12 cellular contexts compared by ENCODE assay signal in the genomic region with DNA sequence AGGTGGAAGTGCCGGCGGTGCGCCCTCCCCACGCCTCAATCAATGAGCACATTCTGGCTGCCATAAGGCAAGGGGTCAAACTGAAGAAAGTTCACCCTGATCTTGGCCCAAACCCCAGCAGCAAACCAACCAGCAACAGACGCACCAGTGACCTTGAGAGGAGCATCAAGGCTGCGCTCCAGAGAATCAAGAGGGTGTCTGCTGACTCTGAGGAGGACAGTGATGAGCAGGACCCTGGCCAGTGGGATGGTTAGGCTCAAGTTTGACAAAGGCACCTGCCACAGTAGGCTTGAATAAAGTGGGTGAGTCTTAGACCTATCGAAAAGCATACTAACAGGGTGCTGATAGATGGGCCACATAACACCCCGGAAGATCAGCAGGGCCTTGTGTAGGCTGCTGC. TPM values are rescaled to one million over a fixed set of nuclear protein-coding genes. Genes with fewer than 3 reads are reported as not detected.
DNase-seq lines count a peak whose midpoint lies in the region; ATAC-seq and TF ChIP-seq lines count a peak whose summit lies in the region.
"Had no signal": no experiment of that assay in that cellular context is flagged by ENCODE, and none has a peak within 500 bp of the region (broad histone marks: within the 10 kb centered on the region; RNA-seq: fewer than 3 reads in every experiment).

No MANE protein-coding gene starts in this region.

- no peaks in the 10 kb centered on the region for H3K9me3 ChIP-seq in esophagus squamous epithelium
- H3K9me3 ChIP-seq in OCI-LY7 (ENCODE audit: low read length), result no peaks in the 10 kb centered on the region

- H3K27me3 Mint-ChIP-seq in activated CD8-positive, alpha-beta memory T cell treated with anti-CD3 and anti-CD28 coated beads, Interleukin-2, amount 10 ng/mL, durations not matched to agents 7 days and 5 days, result no peaks in the 10 kb centered on the region
- H3K27me3 Mint-ChIP-seq in activated B cell treated with CpG ODN at 0.5 μM for 24 hours, result no peaks in the 10 kb centered on the region
- no peaks in the 10 kb centered on the region for H3K27me3 Mint-ChIP-seq in stimulated activated memory B cell treated with anti-CD40 and anti-IgM and Interleukin-4, amounts not matched to agents 10 μg/mL and 1 μg/mL and 100 μg/mL, for 72 hours

- CTCF ChIA-PET in activated CD8-positive, alpha-beta memory T cell treated with anti-CD3 and anti-CD28 coated beads, Interleukin-2, amount 10 ng/mL, durations not matched to agents 7 days and 5 days (lab: Charles Lee), result interaction anchor here (0.7 to 2.2 kb wide), 9 partner anchors 9 to 177 kb away, joined by 3 to 9 read pairs (median 3); a partner anchor contains a TSS
- CTCF ChIA-PET in activated B cell treated with CpG ODN at 0.5 μM for 24 hours (lab: Charles Lee) (interaction anchor here (0.8 to 1.6 kb wide), 6 partner anchors 13 to 169 kb away, joined by 3 to 7 read pairs (median 3); no protein-coding TSS in a partner anchor), OCI-LY7 (lab: Charles Lee; ENCODE audit: unreplicated experiment) (interaction anchor here (0.7 kb wide), 1 partner anchor 91 kb away, joined by 3 read pairs; no protein-coding TSS in a partner anchor)

- peak overlapping the region; percentile 86 for H3K27ac Mint-ChIP-seq in activated CD8-positive, alpha-beta memory T cell treated with anti-CD3 and anti-CD28 coated beads, Interleukin-2, amount 10 ng/mL, durations not matched to agents 7 days and 5 days
- peak overlapping the region; percentile 86 for H3K27ac Mint-ChIP-seq in activated B cell treated with CpG ODN at 0.5 μM for 24 hours
- H3K27ac Mint-ChIP-seq in stimulated activated memory B cell treated with anti-CD40 and anti-IgM and Interleukin-4, amounts not matched to agents 10 μg/mL and 1 μg/mL and 100 μg/mL, for 72 hours, result peak overlapping the region; percentile 90

- no peaks in the 10 kb centered on the region for H4K20me1 ChIP-seq in OCI-LY7 (ENCODE audit: insufficient read depth, low read length)

- H3K27ac ChIP-seq in esophagus squamous epithelium (peak overlapping the region; percentile 30 to 74 (median 52)), OCI-LY7 (ENCODE audit: low read depth, low read length, poor library complexity, severe bottlenecking) (no peak overlapping the region)

- no peaks in the 10 kb centered on the region for H3K9me2 ChIP-seq in OCI-LY7 (ENCODE audit: insufficient read depth, low read length)

- H2AFZ ChIP-seq in OCI-LY7 (ENCODE audit: low read length), result no peak overlapping the region

- ATAC-seq in activated CD8-positive, alpha-beta memory T cell treated with anti-CD3 and anti-CD28 coated beads, Interleukin-2, amount 10 ng/mL, durations not matched to agents 7 days and 5 days, result no peak
- ATAC-seq in activated B cell treated with CpG ODN at 0.5 μM for 24 hours (ENCODE audit: low read depth), result no peak
- no peak for ATAC-seq in stimulated activated memory B cell treated with anti-CD40 and anti-IgM and Interleukin-4, amounts not matched to agents 10 μg/mL and 1 μg/mL and 100 μg/mL, for 72 hours

- intact Hi-C loops in activated B cell treated with CpG ODN at 0.5 μM for 24 hours (cut with micrococcal nuclease) (loop anchor here (1.0 kb wide), 1 partner anchor 11 kb away; no protein-coding TSS in a partner anchor), esophagus squamous epithelium (cut with DNase I) (no loop called here), OCI-LY7 (cut with micrococcal nuclease; ENCODE audit: unreplicated experiment) (loop anchor here (5.0 kb wide), 1 partner anchor 81 kb away; no protein-coding TSS in a partner anchor)

- no peak overlapping the region for H3K4me3 Mint-ChIP-seq in activated CD8-positive, alpha-beta memory T cell treated with anti-CD3 and anti-CD28 coated beads, Interleukin-2, amount 10 ng/mL, durations not matched to agents 7 days and 5 days
- peak overlapping the region; percentile 51 for H3K4me3 Mint-ChIP-seq in activated B cell treated with CpG ODN at 0.5 μM for 24 hours
- peak overlapping the region; percentile 56 for H3K4me3 Mint-ChIP-seq in stimulated activated memory B cell treated with anti-CD40 and anti-IgM and Interleukin-4, amounts not matched to agents 10 μg/mL and 1 μg/mL and 100 μg/mL, for 72 hours

- TF ChIP-seq CTCF in activated B cell treated with CpG ODN at 0.5 μM for 24 hours (IDR thresholded peaks at IDR 0.05), result no peak
- TF ChIP-seq CTCF in esophagus squamous epithelium (IDR thresholded peaks at IDR 0.05), result no peak
- TF ChIP-seq CTCF in OCI-LY7 (conservative IDR thresholded peaks at IDR 0.05; ENCODE audit: low read length), result no peak

- no peak overlapping the region for H3K4me2 ChIP-seq in OCI-LY7 (ENCODE audit: low read length)

- no peak overlapping the region for H3K4me3 ChIP-seq in esophagus squamous epithelium
- H3K4me3 ChIP-seq in OCI-LY7 (ENCODE audit: low read depth, low read length, poor library complexity, severe bottlenecking), result no peak overlapping the region

- DNase-seq in activated CD8-positive, alpha-beta memory T cell treated with anti-CD3 and anti-CD28 coated beads, Interleukin-2, amount 10 ng/mL, durations not matched to agents 7 days and 5 days, result no peak
- no peak for DNase-seq in activated CD8-positive, alpha-beta memory T cell treated with anti-CD3 and anti-CD28 coated beads for 24 hours
- DNase-seq in activated B cell treated with CpG ODN at 0.5 μM for 24 hours (no peak), esophagus squamous epithelium (lab: John Stamatoyannopoulos, UW) (no peak), OCI-LY7 (ENCODE audit: low spot score) (no peak), HuH-7 (ENCODE audit: low spot score) (no peak), kidney tubule cell (ENCODE audit: low spot score) (no peak)
- DNase-seq: activated CD4-positive, CD25-positive, alpha-beta regulatory T cell treated with anti-CD3 and anti-CD28 coated beads, Interleukin-2, amount 50 U/mL, for 72 hours; DMS79; NCI-H1436 had no signal

- no peaks in the 10 kb centered on the region for H3K79me2 ChIP-seq in OCI-LY7 (ENCODE audit: insufficient read depth, low read depth, low read length)

- H3K36me3 Mint-ChIP-seq in activated CD8-positive, alpha-beta memory T cell treated with anti-CD3 and anti-CD28 coated beads, Interleukin-2, amount 10 ng/mL, durations not matched to agents 7 days and 5 days, result peaks cover 79% of the 10 kb centered on the region
- H3K36me3 Mint-ChIP-seq in activated B cell treated with CpG ODN at 0.5 μM for 24 hours (ENCODE audit: low read depth), result peaks cover 91% of the 10 kb centered on the region
- peaks cover 88% of the 10 kb centered on the region for H3K36me3 Mint-ChIP-seq in stimulated activated memory B cell treated with anti-CD40 and anti-IgM and Interleukin-4, amounts not matched to agents 10 μg/mL and 1 μg/mL and 100 μg/mL, for 72 hours

- BruUV-seq in OCI-LY7 (replicated peaks; lab: Mats Ljungman, UMichigan), result no TSS peak

- no peaks in the 10 kb centered on the region for H3K9me3 Mint-ChIP-seq in activated CD8-positive, alpha-beta memory T cell treated with anti-CD3 and anti-CD28 coated beads, Interleukin-2, amount 10 ng/mL, durations not matched to agents 7 days and 5 days (ENCODE audit: low read depth)
- peaks cover 2% of the 10 kb centered on the region for H3K9me3 Mint-ChIP-seq in activated B cell treated with CpG ODN at 0.5 μM for 24 hours
- H3K9me3 Mint-ChIP-seq in stimulated activated memory B cell treated with anti-CD40 and anti-IgM and Interleukin-4, amounts not matched to agents 10 μg/mL and 1 μg/mL and 100 μg/mL, for 72 hours, result no peaks in the 10 kb centered on the region

- H3K36me3 ChIP-seq in esophagus squamous epithelium (peaks cover 15 to 99% (median 52%) of the 10 kb centered on the region in 3 donors), OCI-LY7 (ENCODE audit: insufficient read depth, low read length) (peaks cover 97% of the 10 kb centered on the region)

- POLR2A ChIA-PET in activated B cell treated with CpG ODN at 0.5 μM for 24 hours (lab: Charles Lee) (interaction anchor here (0.6 to 1.6 kb wide), 11 partner anchors 11 to 293 kb away, joined by 3 to 12 read pairs (median 5); a partner anchor contains a TSS), OCI-LY7 (lab: Charles Lee) (interaction anchor here (0.6 to 1.3 kb wide), 2 partner anchors 9 to 1584 kb away, joined by 3 to 6 read pairs; no protein-coding TSS in a partner anchor)

- 53 to 55% methylated on average over 6 of the region's 8 CpGs for WGBS in esophagus squamous epithelium, 2 donors

- TF ChIP-seq POLR2A in esophagus squamous epithelium (IDR thresholded peaks at IDR 0.05), result no peak

- H3K27me3 ChIP-seq in esophagus squamous epithelium, result no peaks in the 10 kb centered on the region

- H3K4me1 Mint-ChIP-seq in activated CD8-positive, alpha-beta memory T cell treated with anti-CD3 and anti-CD28 coated beads, Interleukin-2, amount 10 ng/mL, durations not matched to agents 7 days and 5 days, result peaks cover 39% of the 10 kb centered on the region
- H3K4me1 Mint-ChIP-seq in activated B cell treated with CpG ODN at 0.5 μM for 24 hours, result peaks cover 20% of the 10 kb centered on the region
- H3K4me1 Mint-ChIP-seq in stimulated activated memory B cell treated with anti-CD40 and anti-IgM and Interleukin-4, amounts not matched to agents 10 μg/mL and 1 μg/mL and 100 μg/mL, for 72 hours, result peaks cover 30% of the 10 kb centered on the region

- peaks cover 5 to 27% (median 18%) of the 10 kb centered on the region in 3 donors for H3K4me1 ChIP-seq in esophagus squamous epithelium
- H3K4me1 ChIP-seq in OCI-LY7 (ENCODE audit: insufficient read depth, low read length, poor library complexity, severe bottlenecking), result no peaks in the 10 kb centered on the region

RNA-seq across cellular contexts. Expression of a gene that starts 23.9 kb away (rescaled TPM):
- 10 to 100 TPM in 1 of 2 experiments, 1 to 10 TPM in 1; 9.1 to 11.0 TPM for total RNA-seq in activated CD8-positive, alpha-beta memory T cell treated with anti-CD3 and anti-CD28 coated beads, Interleukin-2, amount 10 ng/mL, durations not matched to agents 7 days and 5 days
- 17.7 and 18.7 TPM in 2 replicates for total RNA-seq in activated B cell treated with CpG ODN at 0.5 μM for 24 hours
- 1 to 10 TPM; 5.3 to 8.8 (median 6.1) TPM for total RNA-seq in esophagus squamous epithelium
- total RNA-seq in OCI-LY7 (2014; rRNA removed; shearing (Covaris generic)), result 7.3 and 8.6 TPM in 2 replicates
- total RNA-seq in OCI-LY7 (2022), result 13.6 and 13.7 TPM in 2 replicates

RNA-seq across cellular contexts. Expression of a gene that starts 27.4 kb away (rescaled TPM):
- not detected for total RNA-seq in activated CD8-positive, alpha-beta memory T cell treated with anti-CD3 and anti-CD28 coated beads, Interleukin-2, amount 10 ng/mL, durations not matched to agents 7 days and 5 days
- not detected in 2 replicates for total RNA-seq in activated B cell treated with CpG ODN at 0.5 μM for 24 hours
- not detected for total RNA-seq in esophagus squamous epithelium
- 0.13 and 0.92 TPM in 2 replicates for total RNA-seq in OCI-LY7 (2014; rRNA removed; shearing (Covaris generic))
- total RNA-seq in OCI-LY7 (2022), result 0.28 and 0.32 TPM in 2 replicates
- total RNA-seq: fibroblast of villous mesenchyme had no signal
